In the genomic region with DNA sequence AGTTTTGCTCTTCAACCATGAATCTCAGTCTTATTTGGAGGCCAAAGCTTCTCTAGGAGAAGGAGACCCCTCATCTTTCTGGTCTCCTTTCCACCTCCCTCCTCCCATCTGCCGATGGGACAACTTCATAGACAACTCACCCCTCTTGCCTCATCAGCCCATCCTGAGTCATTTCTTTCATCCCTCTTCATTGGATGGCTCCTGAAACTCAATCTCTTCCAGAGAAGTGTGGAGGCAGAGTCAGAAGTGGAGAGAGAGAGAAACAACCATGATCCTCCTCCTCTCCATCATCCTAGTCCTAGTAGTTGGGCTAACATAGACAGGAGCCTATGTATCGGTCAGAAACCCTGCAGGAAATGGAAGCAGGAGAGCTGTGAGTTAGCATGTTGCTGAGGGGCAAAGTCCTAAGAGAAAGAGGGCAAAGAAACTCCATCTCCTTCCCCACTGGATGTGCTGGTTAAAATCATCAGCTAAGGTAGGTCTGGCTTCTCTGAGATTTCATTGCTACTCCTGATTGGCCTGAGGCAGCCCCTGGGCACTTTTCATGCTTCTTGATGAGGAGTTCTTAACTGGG, we compare ENCODE assay signal across 39 cellular contexts. TPM values are rescaled to one million over a fixed set of nuclear protein-coding genes. Genes with fewer than 3 reads are reported as not detected.
DNase-seq lines count a peak whose midpoint lies in the region; ATAC-seq, FAIRE-seq and TF ChIP-seq lines count a peak whose summit lies in the region.
"Had no signal": no experiment of that assay in that cellular context is flagged by ENCODE, and none has a peak within 500 bp of the region (broad histone marks: within the 10 kb centered on the region; RNA-seq: fewer than 3 reads in every experiment).

No MANE protein-coding gene starts in this region.

- TF ChIP-seq EP300 in tibial nerve (IDR thresholded peaks at IDR 0.05): no peak

- H3K36me3 ChIP-seq in cardiac muscle cell (no peaks in the 10 kb centered on the region), bronchial epithelial cell (ENCODE audit: control insufficient read depth, insufficient read depth, low read length) (no peaks in the 10 kb centered on the region), right lobe of liver (no peaks in the 10 kb centered on the region), aorta (ENCODE audit: control insufficient read depth in 1 of 2, insufficient read depth in 2 of 2, low read length in 1 of 2) (no peaks in the 10 kb centered on the region), tibial nerve (no peaks in the 10 kb centered on the region)
- H3K36me3 ChIP-seq: adrenal gland, brain microvascular endothelial cell, left lung, prostate gland, sigmoid colon, transverse colon had no signal

- H3K27me3 ChIP-seq in cardiac muscle cell: no peaks in the 10 kb centered on the region
- peaks cover 14% of the 10 kb centered on the region for H3K27me3 ChIP-seq in bronchial epithelial cell (ENCODE audit: control insufficient read depth, insufficient read depth, low read length)
- no peaks in the 10 kb centered on the region for H3K27me3 ChIP-seq in right lobe of liver
- H3K27me3 ChIP-seq in aorta (ENCODE audit: control insufficient read depth in 1 of 2, insufficient read depth in 2 of 2, low read length in 1 of 2): no peaks in the 10 kb centered on the region
- H3K27me3 ChIP-seq in tibial nerve: no peaks in the 10 kb centered on the region
- H3K27me3 ChIP-seq: adrenal gland, brain microvascular endothelial cell had no signal

- H3K4me3 ChIP-seq in cardiac muscle cell: no peak overlapping the region
- no peak overlapping the region for H3K4me3 ChIP-seq in bronchial epithelial cell (ENCODE audit: low read depth, low read length)
- H3K4me3 ChIP-seq in right lobe of liver: no peak overlapping the region
- H3K4me3 ChIP-seq in aorta (ENCODE audit: low read length in 2 of 2): no peak overlapping the region
- no peak overlapping the region for H3K4me3 ChIP-seq in tibial nerve
- H3K4me3 ChIP-seq: adrenal gland, left lung, prostate gland, sigmoid colon, transverse colon had no signal

- ATAC-seq in right lobe of liver (peak in 3 of 4 donors; percentile 25 to 54 (median 43)), aorta (ENCODE audit: low FRiP score) (no peak)
- ATAC-seq: activated CD4-positive, alpha-beta T cell treated with anti-CD3 and anti-CD28 coated beads for 36 hours; activated CD8-positive, alpha-beta T cell treated with anti-CD3 and anti-CD28 coated beads for 36 hours; left lung; natural killer cell treated with Interleukin-12 subunit alpha and Interleukin-12 subunit beta and Interleukin-15 and Interleukin-18, amount 100 ng/mL, for 72 hours; PC-3 had no signal

- H3K4me1 ChIP-seq in cardiac muscle cell (ENCODE audit: low read depth): peaks cover 55% of the 10 kb centered on the region
- H3K4me1 ChIP-seq in right lobe of liver: no peaks in the 10 kb centered on the region
- no peaks in the 10 kb centered on the region for H3K4me1 ChIP-seq in aorta (ENCODE audit: control insufficient read depth in 1 of 2, insufficient read depth in 2 of 2, low read length in 2 of 2)
- no peaks in the 10 kb centered on the region for H3K4me1 ChIP-seq in tibial nerve
- H3K4me1 ChIP-seq: left lung, prostate gland, sigmoid colon, transverse colon had no signal

- H3K9me3 ChIP-seq in cardiac muscle cell (ENCODE audit: low read depth): no peaks in the 10 kb centered on the region
- H3K9me3 ChIP-seq in right lobe of liver: no peaks in the 10 kb centered on the region
- H3K9me3 ChIP-seq in aorta (ENCODE audit: control insufficient read depth, low read length): no peaks in the 10 kb centered on the region
- no peaks in the 10 kb centered on the region for H3K9me3 ChIP-seq in tibial nerve
- H3K9me3 ChIP-seq: adrenal gland, left lung, prostate gland, sigmoid colon, transverse colon had no signal

- peak overlapping the region; percentile 97 for H3K27ac ChIP-seq in cardiac muscle cell
- H3K27ac ChIP-seq in right lobe of liver: no peak overlapping the region
- H3K27ac ChIP-seq in aorta (ENCODE audit: low read depth in 1 of 2, low read length in 2 of 2): no peak overlapping the region
- no peak overlapping the region for H3K27ac ChIP-seq in tibial nerve
- H3K27ac ChIP-seq: adrenal gland, brain microvascular endothelial cell, left lung, prostate gland, sigmoid colon, transverse colon, VCaP had no signal

- peak; percentile 7 for FAIRE-seq in bronchial epithelial cell (lab: Jason Lieb, UNC)

- 33% methylated on average over 1 of the region's 2 CpGs for WGBS in right lobe of liver (ENCODE audit: insufficient coverage, low coverage, low lambda C conversion rate, missing lambda C conversion rate)
- 86 to 98% methylated on average over 2 of the region's 2 CpGs for WGBS in aorta, 2 donors
- WGBS in tibial nerve, 2 donors: 87 to 90% methylated on average over 2 of the region's 2 CpGs

- intact Hi-C loops in cardiac septum (cut with DNase I) (loop anchor here (10.0 kb wide), 1 partner anchor 245 kb away; the partner anchor contains the start of gene NPTN), right lobe of liver (cut with DNase I) (no loop called here), aorta (cut with DNase I) (loop anchor here in 1 of 2 donors (10.0 kb wide), 1 partner anchor 65 kb away; no protein-coding TSS in a partner anchor)

- TF ChIP-seq CTCF in cardiac muscle cell (IDR thresholded peaks at IDR 0.05; ENCODE audit: low read depth, low read length) (no peak), bronchial epithelial cell (IDR thresholded peaks at IDR 0.05; ENCODE audit: insufficient read depth, low read length, severe bottlenecking) (no peak), right lobe of liver (IDR thresholded peaks at IDR 0.05) (no peak), tibial nerve (IDR thresholded peaks at IDR 0.05) (no peak)

- TF ChIP-seq POLR2A in right lobe of liver (IDR thresholded peaks at IDR 0.05): no peak
- TF ChIP-seq POLR2A in tibial nerve (IDR thresholded peaks at IDR 0.05): no peak

- no peak for DNase-seq in cardiac muscle cell (ENCODE audit: low read depth in 1 of 2, low spot score in 1 of 2)
- DNase-seq in cardiac septum (ENCODE audit: low spot score): no peak
- no peak for DNase-seq in bronchial epithelial cell (ENCODE audit: low read depth)
- no peak for DNase-seq in right lobe of liver
- DNase-seq in amygdala (lab: John Stamatoyannopoulos, UW): no peak
- DNase-seq in aorta: no peak
- no peak for DNase-seq in NOMO-1 (lab: John Stamatoyannopoulos, UW; ENCODE audit: unreplicated experiment in 2 of 2)
- no peak for DNase-seq in tibial nerve (ENCODE audit: low spot score in 2 of 2)
- DNase-seq: 8988T; activated CD4-positive, alpha-beta T cell treated with anti-CD3 and anti-CD28 coated beads for 36 hours; activated CD8-positive, alpha-beta memory T cell treated with anti-CD3 and anti-CD28 coated beads, Interleukin-2, amount 50 U/mL, for 48 hours; activated CD8-positive, alpha-beta T cell treated with anti-CD3 and anti-CD28 coated beads for 36 hours; activated naive CD4-positive, alpha-beta T cell treated with anti-CD3 and anti-CD28 coated beads for 36 hours; brain microvascular endothelial cell; Calu3; DND-41; effector memory CD4-positive, alpha-beta T cell; left lung; NCI-H1417; NCI-H2081; NCI-H2227 treated with DMSO at 0.1 percent for 48 hours; NCI-H526 treated with DMSO at 0.1 percent for 48 hours; NK-92 treated with Interleukin-12 subunit alpha and Interleukin-12 subunit beta, amount 100 ng/mL, for 24 hours; occipital lobe; PC-3; Right ventricle myocardium superior; sigmoid colon; stimulated activated CD4-positive, alpha-beta T cell treated with anti-CD3 and anti-CD28 coated beads, Interleukin-15, amount 100 ng/mL, for 24 hours; stimulated activated CD4-positive, alpha-beta T cell treated with anti-CD3 and anti-CD28 coated beads, Interleukin-4, amount 100 ng/mL, for 4 hours; transverse colon had no signal

RNA-seq across cellular contexts. Expression of gene HCN4, which starts 21.3 kb away (rescaled TPM):
- total RNA-seq in cardiac muscle cell (93.1 and 159 TPM in 2 replicates), cardiac septum (6.2 TPM), bronchial epithelial cell (not detected in 2 replicates), right lobe of liver (under 1 TPM in 1 of 6 experiments, not detected in 5; 0.06 TPM), aorta (not detected), tibial nerve (not detected)
- polyA plus RNA-seq in cardiac muscle cell (59.2 and 102 TPM in 2 replicates), aorta (under 1 TPM in 1 of 2 donors, not detected in 1; under 0.01 TPM)
- total RNA-seq: activated CD4-positive, alpha-beta T cell treated with anti-CD3 and anti-CD28 coated beads for 36 hours; activated CD8-positive, alpha-beta T cell treated with anti-CD3 and anti-CD28 coated beads for 36 hours; activated naive CD4-positive, alpha-beta T cell treated with anti-CD3 and anti-CD28 coated beads for 36 hours; activated T-helper 1 cell treated with anti-CD3 and anti-CD28 coated beads, Interleukin-12 subunit alpha, Interleukin-12 subunit beta, Interleukin-2, Interleukin-4 antibody, amounts not matched to agents 30 ng/mL and 10 ng/mL and 1 ng/mL, durations not matched to agents 14 hours and 24 hours and 36 hours; natural killer cell treated with Interleukin-12 subunit alpha and Interleukin-12 subunit beta and Interleukin-15 and Interleukin-18, amount 100 ng/mL, for 72 hours; PC-3; sigmoid colon; T-helper 2 cell treated with Interferon-gamma antibody and Interleukin-4, amounts not matched to agents 100 ng/mL and 5 ng/mL, for 36 hours had no signal
- polyA plus RNA-seq: CD14-positive monocyte had no signal

RNA-seq across cellular contexts. Expression of gene REC114, which starts 52.9 kb away (rescaled TPM):
- total RNA-seq in cardiac muscle cell (2.3 and 2.8 TPM in 2 replicates), cardiac septum (not detected), bronchial epithelial cell (not detected in 2 replicates), right lobe of liver (not detected), aorta (not detected), tibial nerve (not detected)
- polyA plus RNA-seq in cardiac muscle cell (2.3 and 4.9 TPM in 2 replicates), aorta (not detected)
- total RNA-seq: activated CD4-positive, alpha-beta T cell treated with anti-CD3 and anti-CD28 coated beads for 36 hours; activated CD8-positive, alpha-beta T cell treated with anti-CD3 and anti-CD28 coated beads for 36 hours; activated naive CD4-positive, alpha-beta T cell treated with anti-CD3 and anti-CD28 coated beads for 36 hours; activated T-helper 1 cell treated with anti-CD3 and anti-CD28 coated beads, Interleukin-12 subunit alpha, Interleukin-12 subunit beta, Interleukin-2, Interleukin-4 antibody, amounts not matched to agents 30 ng/mL and 10 ng/mL and 1 ng/mL, durations not matched to agents 14 hours and 24 hours and 36 hours; adrenal gland; Calu3; epithelial cell of proximal tubule; left lung; mononuclear cell; natural killer cell treated with Interleukin-12 subunit alpha and Interleukin-12 subunit beta and Interleukin-15 and Interleukin-18, amount 100 ng/mL, for 72 hours; occipital lobe; PC-3; sigmoid colon; T-helper 2 cell treated with Interferon-gamma antibody and Interleukin-4, amounts not matched to agents 100 ng/mL and 5 ng/mL, for 36 hours; transverse colon had no signal
- polyA plus RNA-seq: CD14-positive monocyte, sigmoid colon had no signal

Comparison
In these comparisons a context has a peak if more than half of its experiments do, and no peak if none do; other contexts are left out.
1. RNA of gene HCN4, which starts 21.3 kb away (total RNA-seq): 93.1 to 159 TPM in cardiac muscle cell; 6.2 TPM in cardiac septum (single experiment), not detected in aorta, not detected in bronchial epithelial cell, 0.06 TPM in right lobe of liver and not detected in tibial nerve; every median in the first group is over 10 times any median in the second.